Comparison of ENCODE assay signal across 33 cellular contexts in the genomic region with DNA sequence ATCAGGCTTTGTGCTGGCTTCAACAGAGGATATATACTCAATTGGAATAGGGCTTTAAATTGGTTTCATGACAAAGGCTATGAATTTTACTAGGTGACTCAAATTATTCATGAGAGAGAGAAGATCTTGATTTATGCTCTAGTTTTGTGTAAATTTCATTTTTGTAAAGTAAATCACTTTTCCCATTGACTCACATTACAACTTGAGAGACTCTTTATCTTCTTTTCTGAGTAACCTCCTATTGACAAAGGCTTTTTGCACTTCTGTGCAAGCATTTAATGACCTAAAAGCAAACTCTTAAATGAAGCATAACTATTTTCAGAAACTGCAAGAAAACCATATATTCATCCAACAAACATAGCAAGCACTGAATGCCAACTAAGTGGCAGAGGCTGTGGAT.
A peak's percentile ranks its signal among the peaks of the same experiment; 100 is the strongest.
DNase-seq lines count a peak whose midpoint lies in the region; ATAC-seq, FAIRE-seq and TF ChIP-seq lines count a peak whose summit lies in the region.
"Had no signal": no experiment of that assay in that cellular context is flagged by ENCODE, and none has a peak within 500 bp of the region (broad histone marks: within the 10 kb centered on the region; RNA-seq: fewer than 3 reads in every experiment).

No MANE protein-coding gene starts in this region.

- peak; percentile 48 for DNase-seq in PC-3
- no peak for DNase-seq in astrocyte (ENCODE audit: low read depth)
- DNase-seq in ascending aorta (ENCODE audit: low spot score in 2 of 2): no peak
- DNase-seq: 8988T; ACHN; AML-193; BE2C; C1 segment of cervical spinal cord; Caco-2; Calu3; CD4-positive, alpha-beta memory T cell; CD4-positive, alpha-beta T cell; CD4-positive, CD25-positive, alpha-beta regulatory T cell; CD8-positive, alpha-beta memory T cell; CD8-positive, alpha-beta T cell; COR-L47; DMS 273 treated with DMSO at 0.1 percent for 48 hours; DMS153; DMS53; DMS79; DMS79 treated with DMSO at 0.1 percent for 48 hours; DND-41; EL had no signal

- peaks cover 2% of the 10 kb centered on the region for H3K27me3 Mint-ChIP-seq in astrocyte (ENCODE audit: low read depth, unreplicated experiment)
- H3K27me3 Mint-ChIP-seq: CD4-positive, alpha-beta memory T cell; CD4-positive, alpha-beta T cell; CD4-positive, CD25-positive, alpha-beta regulatory T cell had no signal

- H3K79me2 ChIP-seq in PC-3 (ENCODE audit: low read length) (no peaks in the 10 kb centered on the region), astrocyte (ENCODE audit: insufficient read depth, low read length) (no peaks in the 10 kb centered on the region)

- no peak overlapping the region for H3K4me3 Mint-ChIP-seq in astrocyte (ENCODE audit: unreplicated experiment)
- H3K4me3 Mint-ChIP-seq: B cell; CD14-positive monocyte; CD4-positive, alpha-beta memory T cell; CD4-positive, alpha-beta T cell; CD4-positive, CD25-positive, alpha-beta regulatory T cell; CD8-positive, alpha-beta memory T cell; CD8-positive, alpha-beta T cell had no signal

- BruUV-seq in PC-3 (replicated peaks; lab: Mats Ljungman, UMichigan): no TSS peak

- CTCF ChIA-PET in PC-3 (lab: Charles Lee): interaction anchor here (0.6 kb wide), 2 partner anchors 45 to 74 kb away, joined by 3 read pairs; no protein-coding TSS in a partner anchor

- H3K36me3 Mint-ChIP-seq in astrocyte (ENCODE audit: low read depth, unreplicated experiment): peaks cover 5% of the 10 kb centered on the region
- H3K36me3 Mint-ChIP-seq: CD14-positive monocyte; CD4-positive, alpha-beta memory T cell; CD4-positive, CD25-positive, alpha-beta regulatory T cell; CD8-positive, alpha-beta memory T cell; CD8-positive, alpha-beta T cell had no signal

- no peak overlapping the region for H3K27ac Mint-ChIP-seq in astrocyte (ENCODE audit: unreplicated experiment)
- H3K27ac Mint-ChIP-seq: B cell; CD14-positive monocyte; CD4-positive, alpha-beta memory T cell; CD4-positive, alpha-beta T cell; CD4-positive, CD25-positive, alpha-beta regulatory T cell; CD8-positive, alpha-beta memory T cell; CD8-positive, alpha-beta T cell had no signal

- H3K9me3 Mint-ChIP-seq in astrocyte (ENCODE audit: unreplicated experiment): peaks cover 10% of the 10 kb centered on the region
- H3K9me3 Mint-ChIP-seq: CD4-positive, alpha-beta T cell; CD8-positive, alpha-beta T cell had no signal

- H3K27ac ChIP-seq in PC-3 (ENCODE audit: low read length) (no peak overlapping the region), astrocyte (ENCODE audit: low read depth, low read length) (no peak overlapping the region), ascending aorta (no peak overlapping the region)
- H3K27ac ChIP-seq: 22Rv1; A549; BLaER1; BLaER1 treated with 17β-estradiol and CSF1 and Interleukin-3, amounts not matched to agents 10 nM and 100 nM; C4-2B had no signal

- peak; percentile 37 for FAIRE-seq in astrocyte (lab: Jason Lieb, UNC)
- FAIRE-seq: A204.1, A549, D721Med had no signal

- POLR2A ChIA-PET in PC-3 (lab: Charles Lee; ENCODE audit: unreplicated experiment): interaction anchor here (0.6 to 0.7 kb wide), 2 partner anchors 50 to 73 kb away, joined by 4 to 6 read pairs; no protein-coding TSS in a partner anchor

- no peaks in the 10 kb centered on the region for H4K20me1 ChIP-seq in PC-3 (ENCODE audit: low read length)
- H4K20me1 ChIP-seq in astrocyte (ENCODE audit: insufficient read depth, low read length): no peaks in the 10 kb centered on the region
- H4K20me1 ChIP-seq: BLaER1; BLaER1 treated with 17β-estradiol and CSF1 and Interleukin-3, amounts not matched to agents 10 nM and 100 nM had no signal

- H3K4me3 ChIP-seq in PC-3 (ENCODE audit: low read length): no peak overlapping the region
- no peak overlapping the region for H3K4me3 ChIP-seq in astrocyte (ENCODE audit: insufficient read depth, low read depth, low read length)
- no peak overlapping the region for H3K4me3 ChIP-seq in ascending aorta
- H3K4me3 ChIP-seq: A549; BLaER1; BLaER1 treated with 17β-estradiol and CSF1 and Interleukin-3, amounts not matched to agents 10 nM and 100 nM had no signal

- peaks cover 16% of the 10 kb centered on the region; the same call in 1 of the 2 replicates for H3K27me3 ChIP-seq in PC-3 (ENCODE audit: low read length)
- no peaks in the 10 kb centered on the region for H3K27me3 ChIP-seq in astrocyte (ENCODE audit: insufficient read depth, low read length)
- H3K27me3 ChIP-seq in ascending aorta: no peaks in the 10 kb centered on the region
- H3K27me3 ChIP-seq: BE2C; BLaER1; BLaER1 treated with 17β-estradiol and CSF1 and Interleukin-3, amounts not matched to agents 10 nM and 100 nM had no signal

- H3K9me2 ChIP-seq in PC-3 (replicated peaks; ENCODE audit: low read length): no peaks in the 10 kb centered on the region

- H3K4me2 ChIP-seq in PC-3 (ENCODE audit: low read length) (no peak overlapping the region), astrocyte (ENCODE audit: low read length) (no peak overlapping the region)
- H3K4me2 ChIP-seq: A549; BLaER1; BLaER1 treated with 17β-estradiol and CSF1 and Interleukin-3, amounts not matched to agents 10 nM and 100 nM had no signal

- no peak for TF ChIP-seq CTCF in PC-3 (conservative IDR thresholded peaks at IDR 0.05; ENCODE audit: low read depth, low read length)
- TF ChIP-seq CTCF in astrocyte (IDR thresholded peaks at IDR 0.05; ENCODE audit: insufficient read depth, low read depth, low read length): no peak
- TF ChIP-seq CTCF in ascending aorta (IDR thresholded peaks at IDR 0.05): no peak

- H3K9me3 ChIP-seq in PC-3 (ENCODE audit: low read length) (no peaks in the 10 kb centered on the region), astrocyte (ENCODE audit: insufficient read depth, low read depth, low read length) (no peaks in the 10 kb centered on the region), ascending aorta (no peaks in the 10 kb centered on the region)
- H3K9me3 ChIP-seq: A549, BE2C, Caco-2 had no signal

- ATAC-seq in PC-3 (peak; percentile 81), GM18520 (IDR thresholded peaks at IDR 0.05; ENCODE audit: unreplicated experiment) (no peak)
- ATAC-seq: A549; CD8-positive, alpha-beta T cell had no signal

- intact Hi-C loops in PC-3 (cut with micrococcal nuclease) (loop anchor here (1.0 kb wide), 3 partner anchors 13 to 73 kb away; no protein-coding TSS in a partner anchor), ascending aorta (cut with DNase I) (no loop called here)

- no peak overlapping the region for H3K9ac ChIP-seq in PC-3 (ENCODE audit: low read length)
- H3K9ac ChIP-seq in astrocyte (ENCODE audit: low read length): no peak overlapping the region
- H3K9ac ChIP-seq: BLaER1; BLaER1 treated with 17β-estradiol and CSF1 and Interleukin-3, amounts not matched to agents 10 nM and 100 nM had no signal

- no peaks in the 10 kb centered on the region for H3F3A ChIP-seq in PC-3 (ENCODE audit: low read length, unreplicated experiment)

- H3K36me3 ChIP-seq in PC-3 (ENCODE audit: low read depth, low read length): no peaks in the 10 kb centered on the region
- H3K36me3 ChIP-seq in astrocyte (ENCODE audit: insufficient read depth, low read length): no peaks in the 10 kb centered on the region
- no peaks in the 10 kb centered on the region for H3K36me3 ChIP-seq in ascending aorta
- H3K36me3 ChIP-seq: BE2C; BLaER1; BLaER1 treated with 17β-estradiol and CSF1 and Interleukin-3, amounts not matched to agents 10 nM and 100 nM had no signal

- no peaks in the 10 kb centered on the region; the same call in 1 of the 2 replicates for H3K4me1 ChIP-seq in PC-3 (ENCODE audit: insufficient read depth, low read length)
- no peaks in the 10 kb centered on the region for H3K4me1 ChIP-seq in astrocyte (ENCODE audit: insufficient read depth, low read length)
- no peaks in the 10 kb centered on the region for H3K4me1 ChIP-seq in ascending aorta
- H3K4me1 ChIP-seq: BE2C; BLaER1; BLaER1 treated with 17β-estradiol and CSF1 and Interleukin-3, amounts not matched to agents 10 nM and 100 nM had no signal

- no peaks in the 10 kb centered on the region for H3K4me1 Mint-ChIP-seq in astrocyte (ENCODE audit: low read depth, unreplicated experiment)
- H3K4me1 Mint-ChIP-seq: B cell; CD14-positive monocyte; CD4-positive, alpha-beta memory T cell; CD4-positive, CD25-positive, alpha-beta regulatory T cell; CD8-positive, alpha-beta memory T cell had no signal

- no peak overlapping the region for H2AFZ ChIP-seq in PC-3 (ENCODE audit: low read length)
- no peak overlapping the region for H2AFZ ChIP-seq in astrocyte (ENCODE audit: low read depth, low read length)
